In the genomic region with DNA sequence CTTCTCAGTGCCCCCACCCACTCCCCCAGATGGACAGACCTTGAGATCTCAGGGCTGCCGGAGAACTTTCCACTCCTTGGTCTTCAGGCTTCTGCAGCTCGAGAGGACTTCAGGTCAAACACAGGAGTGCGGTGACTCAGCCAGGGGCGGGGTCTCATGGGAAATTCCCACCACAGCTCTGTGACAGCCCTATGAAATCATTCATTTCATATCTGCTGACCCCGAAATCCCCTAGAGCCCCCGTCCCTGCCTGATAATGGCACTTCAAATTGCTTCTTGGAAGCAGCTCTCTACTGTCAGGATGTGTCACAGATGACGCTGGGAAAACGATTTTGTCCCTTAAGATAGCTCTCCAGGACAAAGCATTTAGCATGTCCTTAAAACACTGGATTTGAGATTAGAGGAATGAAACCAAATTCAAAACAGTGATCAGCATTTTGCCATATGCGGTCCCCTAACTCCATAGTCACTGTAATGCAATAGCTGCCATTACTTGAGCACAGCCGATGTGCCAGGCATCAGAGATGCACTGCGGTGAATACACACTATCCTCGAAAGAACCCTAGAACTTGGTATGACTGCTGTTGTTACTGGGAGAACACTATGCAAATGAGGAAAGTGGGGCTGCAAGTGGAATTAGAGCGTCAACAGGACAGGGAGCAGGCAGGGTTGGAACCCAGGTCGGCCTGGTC, we compare ENCODE assay signal across 9 cellular contexts. TPM values are rescaled to one million over a fixed set of nuclear protein-coding genes. Genes with fewer than 3 reads are reported as not detected.
DNase-seq lines count a peak whose midpoint lies in the region; ATAC-seq and TF ChIP-seq lines count a peak whose summit lies in the region.
"Had no signal": no experiment of that assay in that cellular context is flagged by ENCODE, and none has a peak within 500 bp of the region (broad histone marks: within the 10 kb centered on the region; RNA-seq: fewer than 3 reads in every experiment).

Gene TNFRSF9, minus strand, starts transcription at position 95 of the 692 bp plus-strand sequence. CDS start 845 bp downstream, outside the sequence.

- BruUV-seq in A673 (replicated peaks; lab: Mats Ljungman, UMichigan), result no TSS peak

- H3K27ac Mint-ChIP-seq in CD14-positive monocyte, result peak within 1 kb of the TSS; percentile 90 to 97 (median 93)
- H3K27ac Mint-ChIP-seq in activated T-helper 17 cell treated with anti-CD3 and anti-CD28 coated beads, Interleukin-2, amount 50 U/mL, for 72 hours, result peak within 1 kb of the TSS; percentile 77

- peak within 1 kb of the TSS; percentile 73 to 94 for H3K4me3 Mint-ChIP-seq in CD14-positive monocyte
- H3K4me3 Mint-ChIP-seq in activated T-helper 17 cell treated with anti-CD3 and anti-CD28 coated beads, Interleukin-2, amount 50 U/mL, for 72 hours, result peak within 1 kb of the TSS; percentile 82

- peaks cover 2 to 5% (median 2%) of the 10 kb centered on the region in 3 donors for H3K27me3 Mint-ChIP-seq in CD14-positive monocyte (ENCODE audit: low read depth in 3 of 3)
- H3K27me3 Mint-ChIP-seq in activated T-helper 17 cell treated with anti-CD3 and anti-CD28 coated beads, Interleukin-2, amount 50 U/mL, for 72 hours, result peaks cover 3% of the 10 kb centered on the region

- H3K27me3 ChIP-seq in thoracic aorta (replicated peaks; ENCODE audit: insufficient read depth) (no peaks in the 10 kb centered on the region), A673 (replicated peaks; ENCODE audit: insufficient read depth, low read depth, low read length, poor library complexity) (peaks cover 15% of the 10 kb centered on the region)

- no peaks in the 10 kb centered on the region for H3K36me3 ChIP-seq in mucosa of descending colon (ENCODE audit: low read depth)
- no peaks in the 10 kb centered on the region for H3K36me3 ChIP-seq in thoracic aorta
- H3K36me3 ChIP-seq in A673 (ENCODE audit: insufficient read depth, low read length, poor library complexity, severe bottlenecking), result no peaks in the 10 kb centered on the region

- CTCF ChIA-PET in A673 (lab: Charles Lee), result no interaction called here

- H3K9me3 ChIP-seq in mucosa of descending colon (no peaks in the 10 kb centered on the region), thoracic aorta (no peaks in the 10 kb centered on the region), A673 (ENCODE audit: low read depth, low read length, poor library complexity, severe bottlenecking) (no peaks in the 10 kb centered on the region)
- H3K9me3 ChIP-seq: body of pancreas had no signal

- H3K27ac ChIP-seq in thoracic aorta (peak within 1 kb of the TSS in 1 of 2 donors; percentile 45), A673 (ENCODE audit: low read depth, low read length, poor library complexity, severe bottlenecking) (no peak within 1 kb of the TSS)

- ATAC-seq in activated T-helper 17 cell treated with anti-CD3 and anti-CD28 coated beads, Interleukin-2, amount 50 U/mL, for 72 hours (replicated peaks), result peak; percentile 92
- ATAC-seq in mucosa of descending colon (peak; percentile 29), thoracic aorta (ENCODE audit: insufficient number of reproducible peaks, low FRiP score, low read depth) (no peak), GM19328 (IDR thresholded peaks at IDR 0.05; ENCODE audit: unreplicated experiment) (no peak), HG02623 (IDR thresholded peaks at IDR 0.05; ENCODE audit: unreplicated experiment) (no peak)
- ATAC-seq: body of pancreas had no signal

- no peak within 1 kb of the TSS for H3K4me3 ChIP-seq in mucosa of descending colon
- H3K4me3 ChIP-seq in thoracic aorta, result peak within 1 kb of the TSS; percentile 69
- H3K4me3 ChIP-seq in A673 (ENCODE audit: low read depth, low read length, poor library complexity, severe bottlenecking), result no peak within 1 kb of the TSS
- H3K4me3 ChIP-seq: body of pancreas had no signal

- POLR2A ChIA-PET in A673 (lab: Charles Lee; ENCODE audit: low non-redundant PET), result no interaction called here

- H3K4me1 ChIP-seq in mucosa of descending colon (ENCODE audit: low read depth) (peaks cover 8% of the 10 kb centered on the region), thoracic aorta (ENCODE audit: control insufficient read depth in 1 of 2, low read depth in 2 of 2) (peaks cover 18 to 34% of the 10 kb centered on the region in 2 donors), A673 (ENCODE audit: insufficient read depth, low read length, poor library complexity, severe bottlenecking) (no peaks in the 10 kb centered on the region)

- H3K9me3 Mint-ChIP-seq in CD14-positive monocyte, result peaks cover 0 to 5% (median 0%) of the 10 kb centered on the region in 7 donors
- no peaks in the 10 kb centered on the region for H3K9me3 Mint-ChIP-seq in activated T-helper 17 cell treated with anti-CD3 and anti-CD28 coated beads, Interleukin-2, amount 50 U/mL, for 72 hours

- no peak for TF ChIP-seq CTCF in CD14-positive monocyte (IDR thresholded peaks at IDR 0.05)
- TF ChIP-seq CTCF in mucosa of descending colon (IDR thresholded peaks at IDR 0.05), result no peak
- TF ChIP-seq CTCF in thoracic aorta (IDR thresholded peaks at IDR 0.05), result no peak
- no peak for TF ChIP-seq CTCF in A673 (conservative IDR thresholded peaks at IDR 0.05; ENCODE audit: low read depth, low read length)

- peaks cover 70% of the 10 kb centered on the region for H3K4me1 Mint-ChIP-seq in CD14-positive monocyte
- peaks cover 36% of the 10 kb centered on the region for H3K4me1 Mint-ChIP-seq in activated T-helper 17 cell treated with anti-CD3 and anti-CD28 coated beads, Interleukin-2, amount 50 U/mL, for 72 hours

- peak; percentile 74 for DNase-seq in CD14-positive monocyte (ENCODE audit: low spot score)
- peak; percentile 56 for DNase-seq in OCI-M1 (lab: John Stamatoyannopoulos, UW)
- no peak for DNase-seq in mucosa of descending colon
- DNase-seq in thoracic aorta (ENCODE audit: low spot score), result no peak
- no peak for DNase-seq in A673 (ENCODE audit: low spot score)

- H3K36me3 Mint-ChIP-seq in CD14-positive monocyte, result peaks cover 2 to 3% of the 10 kb centered on the region in 2 donors
- H3K36me3 Mint-ChIP-seq in activated T-helper 17 cell treated with anti-CD3 and anti-CD28 coated beads, Interleukin-2, amount 50 U/mL, for 72 hours (ENCODE audit: low read depth), result peaks cover 40% of the 10 kb centered on the region

- intact Hi-C loops in CD14-positive monocyte (cut with micrococcal nuclease) (no loop called here), mucosa of descending colon (cut with DNase I, micrococcal nuclease) (no loop called here), A673 (cut with micrococcal nuclease; ENCODE audit: unreplicated experiment) (no loop called here)

RNA-seq across cellular contexts. Expression of gene TNFRSF9, which starts in this region (rescaled TPM):
- polyA plus RNA-seq in CD14-positive monocyte, result 1 to 10 TPM; 1.1 to 2.6 TPM
- 10 to 100 TPM; 22.2 to 40.8 TPM for total RNA-seq in activated T-helper 17 cell treated with anti-CD3 and anti-CD28 coated beads, Interleukin-2, amount 50 U/mL, for 72 hours
- total RNA-seq in mucosa of descending colon, result under 1 TPM; 0.19 to 0.51 (median 0.35) TPM
- total RNA-seq in thoracic aorta, result not detected
- total RNA-seq in A673 (2021), result 1.4 and 1.8 TPM in 2 replicates

Comparison
In these comparisons a context has a peak if more than half of its experiments do, and no peak if none do; other contexts are left out.
1. Peak in ATAC-seq in mucosa of descending colon; RNA of the gene not detected or under 1 TPM.
2. DNase-seq: peak in CD14-positive monocyte (single experiment) and OCI-M1 (single experiment); none in mucosa of descending colon (0 of 3), thoracic aorta (single experiment) and A673 (single experiment).